ENCODE assay signal across 1 cellular context in genomic region chr2:112345030-112346027, GRCh38.
A peak's percentile ranks its signal among the peaks of the same experiment; 100 is the strongest.
TF ChIP-seq lines count a peak whose summit lies in the region.

No MANE protein-coding gene starts in this region.

TF ChIP-seq in HepG2, 621 proteins besides CTCF, POLR2A, EP300 and RAD21 (continued from another document and continues in another):
- TF ChIP-seq, protein P1, sequence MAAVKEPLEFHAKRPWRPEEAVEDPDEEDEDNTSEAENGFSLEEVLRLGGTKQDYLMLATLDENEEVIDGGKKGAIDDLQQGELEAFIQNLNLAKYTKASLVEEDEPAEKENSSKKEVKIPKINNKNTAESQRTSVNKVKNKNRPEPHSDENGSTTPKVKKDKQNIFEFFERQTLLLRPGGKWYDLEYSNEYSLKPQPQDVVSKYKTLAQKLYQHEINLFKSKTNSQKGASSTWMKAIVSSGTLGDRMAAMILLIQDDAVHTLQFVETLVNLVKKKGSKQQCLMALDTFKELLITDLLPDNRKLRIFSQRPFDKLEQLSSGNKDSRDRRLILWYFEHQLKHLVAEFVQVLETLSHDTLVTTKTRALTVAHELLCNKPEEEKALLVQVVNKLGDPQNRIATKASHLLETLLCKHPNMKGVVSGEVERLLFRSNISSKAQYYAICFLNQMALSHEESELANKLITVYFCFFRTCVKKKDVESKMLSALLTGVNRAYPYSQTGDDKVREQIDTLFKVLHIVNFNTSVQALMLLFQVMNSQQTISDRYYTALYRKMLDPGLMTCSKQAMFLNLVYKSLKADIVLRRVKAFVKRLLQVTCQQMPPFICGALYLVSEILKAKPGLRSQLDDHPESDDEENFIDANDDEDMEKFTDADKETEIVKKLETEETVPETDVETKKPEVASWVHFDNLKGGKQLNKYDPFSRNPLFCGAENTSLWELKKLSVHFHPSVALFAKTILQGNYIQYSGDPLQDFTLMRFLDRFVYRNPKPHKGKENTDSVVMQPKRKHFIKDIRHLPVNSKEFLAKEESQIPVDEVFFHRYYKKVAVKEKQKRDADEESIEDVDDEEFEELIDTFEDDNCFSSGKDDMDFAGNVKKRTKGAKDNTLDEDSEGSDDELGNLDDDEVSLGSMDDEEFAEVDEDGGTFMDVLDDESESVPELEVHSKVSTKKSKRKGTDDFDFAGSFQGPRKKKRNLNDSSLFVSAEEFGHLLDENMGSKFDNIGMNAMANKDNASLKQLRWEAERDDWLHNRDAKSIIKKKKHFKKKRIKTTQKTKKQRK (IDR thresholded peaks at IDR 0.05; ENCODE audit: low read length): no peak
- TF ChIP-seq, protein P2, sequence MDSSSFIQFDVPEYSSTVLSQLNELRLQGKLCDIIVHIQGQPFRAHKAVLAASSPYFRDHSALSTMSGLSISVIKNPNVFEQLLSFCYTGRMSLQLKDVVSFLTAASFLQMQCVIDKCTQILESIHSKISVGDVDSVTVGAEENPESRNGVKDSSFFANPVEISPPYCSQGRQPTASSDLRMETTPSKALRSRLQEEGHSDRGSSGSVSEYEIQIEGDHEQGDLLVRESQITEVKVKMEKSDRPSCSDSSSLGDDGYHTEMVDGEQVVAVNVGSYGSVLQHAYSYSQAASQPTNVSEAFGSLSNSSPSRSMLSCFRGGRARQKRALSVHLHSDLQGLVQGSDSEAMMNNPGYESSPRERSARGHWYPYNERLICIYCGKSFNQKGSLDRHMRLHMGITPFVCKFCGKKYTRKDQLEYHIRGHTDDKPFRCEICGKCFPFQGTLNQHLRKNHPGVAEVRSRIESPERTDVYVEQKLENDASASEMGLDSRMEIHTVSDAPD (CRISPR knock-in tag; IDR thresholded peaks at IDR 0.05): 0 out of 2 replicates have a peak, but pooled peaks have one; percentile 51
- no peak for TF ChIP-seq SP2 (CRISPR knock-in tag; IDR thresholded peaks at IDR 0.05)
- 0 out of 2 replicates have a peak, but pooled peaks have one; percentile 22 for TF ChIP-seq ZSCAN25 (CRISPR knock-in tag; IDR thresholded peaks at IDR 0.05)
- no peak for TF ChIP-seq LRRFIP1 (CRISPR knock-in tag; conservative IDR thresholded peaks at IDR 0.05)
- no peak for TF ChIP-seq ZNF678 (CRISPR knock-in tag; IDR thresholded peaks at IDR 0.05)
- no peak for TF ChIP-seq CHD2 (IDR thresholded peaks at IDR 0.05; ENCODE audit: low read depth, low read length)
- TF ChIP-seq, protein P3, sequence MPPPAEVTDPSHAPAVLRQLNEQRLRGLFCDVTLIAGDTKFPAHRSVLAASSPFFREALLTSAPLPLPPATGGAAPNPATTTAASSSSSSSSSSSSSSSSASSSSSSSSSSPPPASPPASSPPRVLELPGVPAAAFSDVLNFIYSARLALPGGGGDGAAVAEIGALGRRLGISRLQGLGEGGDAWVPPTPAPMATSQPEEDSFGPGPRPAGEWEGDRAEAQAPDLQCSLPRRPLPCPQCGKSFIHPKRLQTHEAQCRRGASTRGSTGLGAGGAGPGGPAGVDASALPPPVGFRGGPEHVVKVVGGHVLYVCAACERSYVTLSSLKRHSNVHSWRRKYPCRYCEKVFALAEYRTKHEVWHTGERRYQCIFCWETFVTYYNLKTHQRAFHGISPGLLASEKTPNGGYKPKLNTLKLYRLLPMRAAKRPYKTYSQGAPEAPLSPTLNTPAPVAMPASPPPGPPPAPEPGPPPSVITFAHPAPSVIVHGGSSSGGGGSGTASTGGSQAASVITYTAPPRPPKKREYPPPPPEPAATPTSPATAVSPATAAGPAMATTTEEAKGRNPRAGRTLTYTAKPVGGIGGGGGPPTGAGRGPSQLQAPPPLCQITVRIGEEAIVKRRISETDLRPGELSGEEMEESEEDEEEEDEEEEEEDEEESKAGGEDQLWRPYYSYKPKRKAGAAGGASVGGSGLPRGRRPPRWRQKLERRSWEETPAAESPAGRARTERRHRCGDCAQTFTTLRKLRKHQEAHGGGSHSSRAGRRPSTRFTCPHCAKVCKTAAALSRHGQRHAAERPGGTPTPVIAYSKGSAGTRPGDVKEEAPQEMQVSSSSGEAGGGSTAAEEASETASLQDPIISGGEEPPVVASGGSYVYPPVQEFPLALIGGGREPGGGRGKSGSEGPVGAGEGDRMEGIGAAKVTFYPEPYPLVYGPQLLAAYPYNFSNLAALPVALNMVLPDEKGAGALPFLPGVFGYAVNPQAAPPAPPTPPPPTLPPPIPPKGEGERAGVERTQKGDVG (CRISPR knock-in tag; IDR thresholded peaks at IDR 0.05; ENCODE audit: borderline replicate concordance): no peak
- TF ChIP-seq ATF7 (IDR thresholded peaks at IDR 0.05): no peak
- TF ChIP-seq ATF7 (CRISPR knock-in tag; IDR thresholded peaks at IDR 0.05): no peak
- no peak for TF ChIP-seq RBM22 (optimal IDR thresholded peaks at IDR 0.05; ENCODE audit: low read length)
- no peak for TF ChIP-seq KIAA2018 (CRISPR knock-in tag; IDR thresholded peaks at IDR 0.05; ENCODE audit: borderline replicate concordance)
- TF ChIP-seq RFX3 (CRISPR knock-in tag; IDR thresholded peaks at IDR 0.05): no peak
- TF ChIP-seq ZNF777 (CRISPR knock-in tag; IDR thresholded peaks at IDR 0.05): no peak
- TF ChIP-seq ZMYM4 (CRISPR knock-in tag; IDR thresholded peaks at IDR 0.05): peak; percentile 30
- TF ChIP-seq JUN (CRISPR knock-in tag; IDR thresholded peaks at IDR 0.05): no peak
- TF ChIP-seq IRF2 (CRISPR knock-in tag; IDR thresholded peaks at IDR 0.05): peak; percentile 26; the same call in 1 of the 2 replicates
- no peak for TF ChIP-seq ARID5B (CRISPR knock-in tag; IDR thresholded peaks at IDR 0.05)
- TF ChIP-seq, protein P4, sequence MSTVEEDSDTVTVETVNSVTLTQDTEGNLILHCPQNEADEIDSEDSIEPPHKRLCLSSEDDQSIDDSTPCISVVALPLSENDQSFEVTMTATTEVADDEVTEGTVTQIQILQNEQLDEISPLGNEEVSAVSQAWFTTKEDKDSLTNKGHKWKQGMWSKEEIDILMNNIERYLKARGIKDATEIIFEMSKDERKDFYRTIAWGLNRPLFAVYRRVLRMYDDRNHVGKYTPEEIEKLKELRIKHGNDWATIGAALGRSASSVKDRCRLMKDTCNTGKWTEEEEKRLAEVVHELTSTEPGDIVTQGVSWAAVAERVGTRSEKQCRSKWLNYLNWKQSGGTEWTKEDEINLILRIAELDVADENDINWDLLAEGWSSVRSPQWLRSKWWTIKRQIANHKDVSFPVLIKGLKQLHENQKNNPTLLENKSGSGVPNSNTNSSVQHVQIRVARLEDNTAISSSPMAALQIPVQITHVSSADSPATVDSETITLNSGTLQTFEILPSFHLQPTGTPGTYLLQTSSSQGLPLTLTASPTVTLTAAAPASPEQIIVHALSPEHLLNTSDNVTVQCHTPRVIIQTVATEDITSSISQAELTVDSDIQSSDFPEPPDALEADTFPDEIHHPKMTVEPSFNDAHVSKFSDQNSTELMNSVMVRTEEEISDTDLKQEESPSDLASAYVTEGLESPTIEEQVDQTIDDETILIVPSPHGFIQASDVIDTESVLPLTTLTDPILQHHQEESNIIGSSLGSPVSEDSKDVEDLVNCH (CRISPR knock-in tag; IDR thresholded peaks at IDR 0.05): no peak
